Comparison of ENCODE assay signal across 20 cellular contexts in genomic region chr11:134350381-134350780, GRCh38. TPM values are rescaled to one million over a fixed set of nuclear protein-coding genes. Genes with fewer than 3 reads are reported as not detected.
DNase-seq lines count a peak whose midpoint lies in the region; ATAC-seq and TF ChIP-seq lines count a peak whose summit lies in the region.
"Had no signal": no experiment of that assay in that cellular context is flagged by ENCODE, and none has a peak within 500 bp of the region (broad histone marks: within the 10 kb centered on the region; RNA-seq: fewer than 3 reads in every experiment).

No MANE protein-coding gene starts in this region.

- H3K4me1 Mint-ChIP-seq in activated naive CD4-positive, alpha-beta T cell treated with anti-CD3 and anti-CD28 coated beads, Interleukin-2, amount 50 U/mL, for 24 hours: peaks cover 16% of the 10 kb centered on the region
- peaks cover 25% of the 10 kb centered on the region for H3K4me1 Mint-ChIP-seq in GM23338
- H3K4me1 Mint-ChIP-seq in stimulated activated memory B cell treated with anti-CD40 and anti-IgM and Interleukin-4, amounts not matched to agents 10 μg/mL and 1 μg/mL and 100 μg/mL, for 72 hours: peaks cover 18% of the 10 kb centered on the region
- H3K4me1 Mint-ChIP-seq in activated naive CD8-positive, alpha-beta T cell treated with anti-CD3 and anti-CD28 coated beads, Interleukin-2, amount 50 U/mL, for 24 hours: peaks cover 8% of the 10 kb centered on the region

- no peaks in the 10 kb centered on the region for H4K20me1 ChIP-seq in GM23338 (replicated peaks; ENCODE audit: insufficient read depth)

- H3K4me1 ChIP-seq in GM23338 (ENCODE audit: insufficient read depth): peaks cover 16% of the 10 kb centered on the region
- H3K4me1 ChIP-seq: A549, esophagus muscularis mucosa, heart right ventricle had no signal

- H2AFZ ChIP-seq in GM23338: no peak overlapping the region

- no peaks in the 10 kb centered on the region for H3K27me3 ChIP-seq in GM23338 (ENCODE audit: insufficient read depth)
- H3K27me3 ChIP-seq: esophagus muscularis mucosa, thyroid gland had no signal

- H3F3A ChIP-seq in GM23338 (replicated peaks; ENCODE audit: low read depth): no peaks in the 10 kb centered on the region

- H3K4me3 ChIP-seq in GM23338: no peak overlapping the region
- H3K4me3 ChIP-seq: A549, esophagus muscularis mucosa, heart right ventricle, thyroid gland had no signal

- H3K36me3 Mint-ChIP-seq in activated naive CD4-positive, alpha-beta T cell treated with anti-CD3 and anti-CD28 coated beads, Interleukin-2, amount 50 U/mL, for 24 hours: peaks cover 3% of the 10 kb centered on the region
- no peaks in the 10 kb centered on the region for H3K36me3 Mint-ChIP-seq in GM23338 (ENCODE audit: low read depth)
- no peaks in the 10 kb centered on the region for H3K36me3 Mint-ChIP-seq in stimulated activated memory B cell treated with anti-CD40 and anti-IgM and Interleukin-4, amounts not matched to agents 10 μg/mL and 1 μg/mL and 100 μg/mL, for 72 hours
- H3K36me3 Mint-ChIP-seq in activated naive CD8-positive, alpha-beta T cell treated with anti-CD3 and anti-CD28 coated beads, Interleukin-2, amount 50 U/mL, for 24 hours (ENCODE audit: low read depth): peaks cover 1% of the 10 kb centered on the region

- no peaks in the 10 kb centered on the region for H3K36me3 ChIP-seq in GM23338 (ENCODE audit: insufficient read depth)
- H3K36me3 ChIP-seq: esophagus muscularis mucosa, heart right ventricle, thyroid gland had no signal

- ATAC-seq in GM23338 (no peak), HG03469 (IDR thresholded peaks at IDR 0.05; ENCODE audit: unreplicated experiment) (peak; percentile 85)
- peak; percentile 73 for ATAC-seq in stimulated activated memory B cell treated with anti-CD40 and anti-IgM and Interleukin-4, amounts not matched to agents 10 μg/mL and 1 μg/mL and 100 μg/mL, for 72 hours
- no peak for ATAC-seq in activated naive CD8-positive, alpha-beta T cell treated with anti-CD3 and anti-CD28 coated beads, Interleukin-2, amount 50 U/mL, for 24 hours
- ATAC-seq: A549, heart right ventricle, Right ventricle myocardium inferior, sciatic nerve had no signal

- DNase-seq in activated naive CD4-positive, alpha-beta T cell treated with anti-CD3 and anti-CD28 coated beads, Interleukin-2, amount 50 U/mL, for 16 hours: no peak
- DNase-seq in GM23338 (ENCODE audit: low spot score) (no peak), NCI-H187 (lab: John Stamatoyannopoulos, UW) (no peak), SIG-M5 (lab: John Stamatoyannopoulos, UW) (no peak)
- DNase-seq in activated naive CD8-positive, alpha-beta T cell treated with anti-CD3 and anti-CD28 coated beads, Interleukin-2, amount 50 U/mL, for 24 hours: no peak
- DNase-seq: activated effector memory CD4-positive, alpha-beta T cell treated with Interleukin-2 at 50 U/mL for 16 hours; CD4-positive, alpha-beta T cell; heart right ventricle; kidney glomerular epithelial cell; NCI-H345; stimulated activated CD4-positive, alpha-beta T cell treated with anti-CD3 and anti-CD28 coated beads, Interleukin-4, amount 100 ng/mL, for 24 hours had no signal

- H3K4me2 ChIP-seq in GM23338: 0 out of 2 replicates have a peak overlapping the region, but pooled peaks have one; percentile 42
- H3K4me2 ChIP-seq: A549, KMS-11 had no signal

- H3K79me2 ChIP-seq in GM23338 (replicated peaks; ENCODE audit: insufficient read depth): no peaks in the 10 kb centered on the region

- H3K4me3 Mint-ChIP-seq in activated naive CD4-positive, alpha-beta T cell treated with anti-CD3 and anti-CD28 coated beads, Interleukin-2, amount 50 U/mL, for 24 hours: no peak overlapping the region
- no peak overlapping the region for H3K4me3 Mint-ChIP-seq in GM23338
- H3K4me3 Mint-ChIP-seq in stimulated activated memory B cell treated with anti-CD40 and anti-IgM and Interleukin-4, amounts not matched to agents 10 μg/mL and 1 μg/mL and 100 μg/mL, for 72 hours: no peak overlapping the region
- no peak overlapping the region for H3K4me3 Mint-ChIP-seq in activated naive CD8-positive, alpha-beta T cell treated with anti-CD3 and anti-CD28 coated beads, Interleukin-2, amount 50 U/mL, for 24 hours
- H3K4me3 Mint-ChIP-seq: CD4-positive, alpha-beta T cell had no signal

- no peak overlapping the region for H3K27ac ChIP-seq in GM23338 (ENCODE audit: low read depth)
- H3K27ac ChIP-seq: A549, esophagus muscularis mucosa, heart right ventricle, KMS-11, thyroid gland had no signal

- H3K27me3 Mint-ChIP-seq in activated naive CD4-positive, alpha-beta T cell treated with anti-CD3 and anti-CD28 coated beads, Interleukin-2, amount 50 U/mL, for 24 hours: peaks cover 2% of the 10 kb centered on the region
- peaks cover 3% of the 10 kb centered on the region for H3K27me3 Mint-ChIP-seq in GM23338 (ENCODE audit: insufficient read depth, low read depth, poor library complexity)
- H3K27me3 Mint-ChIP-seq in stimulated activated memory B cell treated with anti-CD40 and anti-IgM and Interleukin-4, amounts not matched to agents 10 μg/mL and 1 μg/mL and 100 μg/mL, for 72 hours: peaks cover 20% of the 10 kb centered on the region
- peaks cover 5% of the 10 kb centered on the region for H3K27me3 Mint-ChIP-seq in activated naive CD8-positive, alpha-beta T cell treated with anti-CD3 and anti-CD28 coated beads, Interleukin-2, amount 50 U/mL, for 24 hours
- H3K27me3 Mint-ChIP-seq: CD4-positive, alpha-beta T cell had no signal

- 0 out of 2 replicates have a peak, but pooled peaks cover 3% of the 10 kb centered on the region for H3K9me2 ChIP-seq in GM23338 (ENCODE audit: insufficient read depth)

- peaks cover 5% of the 10 kb centered on the region for H3K9me3 Mint-ChIP-seq in activated naive CD4-positive, alpha-beta T cell treated with anti-CD3 and anti-CD28 coated beads, Interleukin-2, amount 50 U/mL, for 24 hours
- no peaks in the 10 kb centered on the region; the same call in 2 of the 3 replicates for H3K9me3 Mint-ChIP-seq in GM23338
- peaks cover 8% of the 10 kb centered on the region for H3K9me3 Mint-ChIP-seq in stimulated activated memory B cell treated with anti-CD40 and anti-IgM and Interleukin-4, amounts not matched to agents 10 μg/mL and 1 μg/mL and 100 μg/mL, for 72 hours
- no peaks in the 10 kb centered on the region for H3K9me3 Mint-ChIP-seq in activated naive CD8-positive, alpha-beta T cell treated with anti-CD3 and anti-CD28 coated beads, Interleukin-2, amount 50 U/mL, for 24 hours

- TF ChIP-seq CTCF in GM23338 (conservative IDR thresholded peaks at IDR 0.05; ENCODE audit: low read depth in 2 of 2): no peak

- peak overlapping the region; percentile 23 for H3K27ac Mint-ChIP-seq in activated naive CD4-positive, alpha-beta T cell treated with anti-CD3 and anti-CD28 coated beads, Interleukin-2, amount 50 U/mL, for 24 hours
- no peak overlapping the region for H3K27ac Mint-ChIP-seq in GM23338
- peak overlapping the region; percentile 65 for H3K27ac Mint-ChIP-seq in stimulated activated memory B cell treated with anti-CD40 and anti-IgM and Interleukin-4, amounts not matched to agents 10 μg/mL and 1 μg/mL and 100 μg/mL, for 72 hours
- no peak overlapping the region for H3K27ac Mint-ChIP-seq in activated naive CD8-positive, alpha-beta T cell treated with anti-CD3 and anti-CD28 coated beads, Interleukin-2, amount 50 U/mL, for 24 hours

TF ChIP-seq in GM23338, 12 proteins besides CTCF, POLR2A, EP300 and RAD21:
- TF ChIP-seq EZH2 (IDR thresholded peaks at IDR 0.05; ENCODE audit: low read depth, unreplicated experiment) (no peak), POLR2AphosphoS5 (IDR thresholded peaks at IDR 0.05; ENCODE audit: low read depth) (no peak), ZNF331 (CRISPR knock-in tag; IDR thresholded peaks at IDR 0.05; ENCODE audit: low read depth) (no peak)

RNA-seq across cellular contexts. Expression of gene GLB1L2, which starts 18.6 kb away (rescaled TPM):
- total RNA-seq in GM23338 (2014; rRNA removed; shearing (Covaris generic)): 9.8 and 12.3 TPM in 2 replicates
- polyA plus RNA-seq in GM23338 (2016; fragmentation: Nextera tagmentation; extraction: Ambion mirVana): 2.9 and 3.3 TPM in 2 replicates

Comparison
In these comparisons a context has a peak if more than half of its experiments do, and no peak if none do; other contexts are left out.
1. H3K27ac Mint-ChIP-seq: peak in activated naive CD4-positive, alpha-beta T cell treated with anti-CD3 and anti-CD28 coated beads, Interleukin-2, amount 50 U/mL, for 24 hours (single experiment) and stimulated activated memory B cell treated with anti-CD40 and anti-IgM and Interleukin-4, amounts not matched to agents 10 μg/mL and 1 μg/mL and 100 μg/mL, for 72 hours (single experiment); none in GM23338 (single experiment) and activated naive CD8-positive, alpha-beta T cell treated with anti-CD3 and anti-CD28 coated beads, Interleukin-2, amount 50 U/mL, for 24 hours (single experiment).
2. ATAC-seq: peak in HG03469 (single experiment) and stimulated activated memory B cell treated with anti-CD40 and anti-IgM and Interleukin-4, amounts not matched to agents 10 μg/mL and 1 μg/mL and 100 μg/mL, for 72 hours (single experiment); none in GM23338 (single experiment) and activated naive CD8-positive, alpha-beta T cell treated with anti-CD3 and anti-CD28 coated beads, Interleukin-2, amount 50 U/mL, for 24 hours (single experiment).